In the genomic region with DNA sequence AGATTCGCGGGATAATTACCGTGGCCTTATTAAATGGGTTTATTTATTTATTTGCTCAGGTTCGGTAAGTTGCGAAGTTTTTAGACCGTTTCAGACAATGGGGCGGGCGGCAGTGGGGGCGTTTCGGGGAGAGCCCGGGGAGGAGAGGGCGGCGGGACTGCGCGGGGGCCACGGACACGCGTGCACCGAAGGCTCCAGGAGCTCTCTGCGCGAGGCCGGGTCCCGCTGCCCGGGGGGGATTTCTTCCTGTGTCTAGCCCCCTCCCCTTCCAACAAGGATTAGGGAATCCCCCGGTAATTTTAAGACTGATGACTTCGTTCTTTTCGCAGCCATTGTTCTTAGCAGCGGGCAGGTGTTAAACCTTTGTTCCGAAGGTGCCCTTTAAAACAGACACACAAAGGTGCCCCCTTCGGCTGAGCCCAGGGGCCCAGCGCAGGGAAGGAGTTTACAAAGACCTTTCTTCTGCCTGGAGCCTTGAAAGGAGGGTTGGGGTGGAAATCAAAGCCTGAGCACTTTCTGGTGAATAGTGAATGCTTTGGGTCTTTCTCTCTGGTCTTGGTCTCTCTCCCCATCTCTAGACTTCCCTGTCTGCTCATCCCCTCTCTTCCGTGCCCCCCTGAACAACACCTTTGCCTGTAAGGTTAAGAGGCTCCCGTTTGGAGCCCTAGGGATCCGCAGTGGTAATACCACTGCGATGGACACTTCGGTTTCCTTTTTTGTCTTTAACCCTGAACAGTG, we compare ENCODE assay signal across 8 cellular contexts. TPM values are rescaled to one million over a fixed set of nuclear protein-coding genes. Genes with fewer than 3 reads are reported as not detected.
A peak's percentile ranks its signal among the peaks of the same experiment; 100 is the strongest.
DNase-seq lines count a peak whose midpoint lies in the region; ATAC-seq and TF ChIP-seq lines count a peak whose summit lies in the region.

No MANE protein-coding gene starts in this region.

- H3K4me3 ChIP-seq in H7 (ENCODE audit: insufficient read depth, low read depth, low read length) (peak overlapping the region; percentile 84), SK-N-SH (ENCODE audit: low read depth in 2 of 2, low read length in 1 of 2) (peak overlapping the region; percentile 93 to 98), tibial artery (peak overlapping the region; percentile 80 to 89)

- peaks cover 11% of the 10 kb centered on the region; the same call in 1 of the 2 replicates for H3K27me3 ChIP-seq in H7 (ENCODE audit: control insufficient read depth, insufficient read depth, low read length)
- H3K27me3 ChIP-seq in SK-N-SH (ENCODE audit: insufficient read depth): no peaks in the 10 kb centered on the region
- no peaks in the 10 kb centered on the region for H3K27me3 ChIP-seq in tibial artery

- H3K79me2 ChIP-seq in SK-N-SH (ENCODE audit: insufficient read depth): peaks cover 81% of the 10 kb centered on the region

- peak overlapping the region; percentile 19; the same call in 1 of the 2 replicates for H2AFZ ChIP-seq in SK-N-SH (ENCODE audit: low read depth)

- H3K9me3 ChIP-seq in SK-N-SH (no peaks in the 10 kb centered on the region), tibial artery (no peaks in the 10 kb centered on the region)

- H4K20me1 ChIP-seq in SK-N-SH (ENCODE audit: insufficient read depth): peaks cover 47% of the 10 kb centered on the region

- 5% methylated on average over 36 of the region's 36 CpGs for WGBS in SK-N-SH (ENCODE audit: low lambda C conversion rate)

- no peak for TF ChIP-seq EP300 in SK-N-SH (IDR thresholded peaks at IDR 0.05; ENCODE audit: borderline replicate concordance in 1 of 2, low read depth in 1 of 2, low read length in 1 of 2)

- ATAC-seq in HG03045 (IDR thresholded peaks at IDR 0.05; ENCODE audit: unreplicated experiment): no peak
- no peak for ATAC-seq in sciatic nerve

- H3K9ac ChIP-seq in SK-N-SH: peak overlapping the region; percentile 93

- peak overlapping the region; percentile 79 for H3K27ac Mint-ChIP-seq in mesothelial cell of epicardium

- no peak for TF ChIP-seq RAD21 in SK-N-SH (IDR thresholded peaks at IDR 0.05; ENCODE audit: low read length)

- DNase-seq in H7: peak; percentile 72
- peak; percentile 50 for DNase-seq in SK-N-SH
- DNase-seq in central memory CD4-positive, alpha-beta T cell: peak; percentile 22
- no peak for DNase-seq in mesothelial cell of epicardium (ENCODE audit: low spot score in 2 of 2, unreplicated experiment in 2 of 2)
- DNase-seq in tibial artery: no peak
- no peak for DNase-seq in sciatic nerve (ENCODE audit: low spot score)
- no peak for DNase-seq in NCI-H2196 treated with DMSO at 0.1 percent for 48 hours (lab: John Stamatoyannopoulos, UW; ENCODE audit: unreplicated experiment)

- intact Hi-C loops in tibial artery (cut with DNase I; ENCODE audit: low total_unique reads): loop anchor here (5.0 to 10.0 kb wide), 6 partner anchors 162 to 857 kb away; no protein-coding TSS in a partner anchor
- intact Hi-C loops in sciatic nerve (cut with DNase I): loop anchor here (5.0 kb wide), 1 partner anchor 857 kb away; no protein-coding TSS in a partner anchor

- H3K36me3 ChIP-seq in H7 (replicated peaks; ENCODE audit: control insufficient read depth, insufficient read depth, low read length) (peaks cover 1% of the 10 kb centered on the region), SK-N-SH (replicated peaks in 1 of 2; ENCODE audit: control insufficient read depth in 1 of 2, insufficient read depth in 2 of 2, low read length in 1 of 2) (peaks cover 6 to 30% of the 10 kb centered on the region in 2 experiments), tibial artery (peaks cover 0 to 8% (median 7%) of the 10 kb centered on the region in 3 donors)

- peaks cover 35% of the 10 kb centered on the region for H3F3A ChIP-seq in SK-N-SH (replicated peaks; ENCODE audit: insufficient read depth)

- POLR2A ChIA-PET in SK-N-SH (lab: Yijun Ruan, JAX): interaction anchor here (0.9 to 3.0 kb wide), 5 partner anchors 212 to 856 kb away, joined by 3 to 22 read pairs (median 4); no protein-coding TSS in a partner anchor

- peak overlapping the region; percentile 91 to 93 for H3K27ac ChIP-seq in SK-N-SH (ENCODE audit: low read depth in 2 of 2, low read length in 1 of 2)
- H3K27ac ChIP-seq in tibial artery: peak overlapping the region; percentile 91 to 93

- peaks cover 57% of the 10 kb centered on the region for H3K4me1 Mint-ChIP-seq in mesothelial cell of epicardium

- H3K4me1 ChIP-seq in SK-N-SH (ENCODE audit: control insufficient read depth in 1 of 2, insufficient read depth in 2 of 2, low read depth in 1 of 2, low read length in 1 of 2) (peaks cover 38 to 51% of the 10 kb centered on the region in 2 experiments), tibial artery (peaks cover 3 to 64% (median 38%) of the 10 kb centered on the region in 4 donors)

- H3K27me3 Mint-ChIP-seq in mesothelial cell of epicardium (ENCODE audit: low read depth): peaks cover 2% of the 10 kb centered on the region

- H3K4me2 ChIP-seq in SK-N-SH: peak overlapping the region; percentile 83

- peaks cover 3% of the 10 kb centered on the region for H3K36me3 Mint-ChIP-seq in mesothelial cell of epicardium

- H3K9me2 ChIP-seq in SK-N-SH: no peaks in the 10 kb centered on the region

- TF ChIP-seq CTCF in SK-N-SH (IDR thresholded peaks at IDR 0.05) (peak; percentile 13; the same call in 1 of the 2 replicates), mesothelial cell of epicardium (IDR thresholded peaks at IDR 0.05; ENCODE audit: unreplicated experiment) (no peak), tibial artery (IDR thresholded peaks at IDR 0.05) (no peak)

- CTCF ChIA-PET in SK-N-SH (lab: Yijun Ruan, JAX): interaction anchor here (0.8 to 4.5 kb wide), 15 partner anchors 15 to 899 kb away, joined by 3 to 152 read pairs (median 8); no protein-coding TSS in a partner anchor

- no peaks in the 10 kb centered on the region for H3K9me3 Mint-ChIP-seq in mesothelial cell of epicardium

- peak overlapping the region; percentile 93 for H3K4me3 Mint-ChIP-seq in mesothelial cell of epicardium

TF ChIP-seq in SK-N-SH, 30 proteins besides CTCF, POLR2A, EP300 and RAD21 (continues in another document):
- TF ChIP-seq POLR2AphosphoS5 (IDR thresholded peaks at IDR 0.05; ENCODE audit: low read depth, low read length) (no peak), ELF1 (IDR thresholded peaks at IDR 0.05) (no peak), YY1 (IDR thresholded peaks at IDR 0.05; ENCODE audit: low read depth) (no peak), TEAD4 (IDR thresholded peaks at IDR 0.05; ENCODE audit: borderline replicate concordance, insufficient read depth) (no peak), TCF12 (IDR thresholded peaks at IDR 0.05) (no peak), FOXM1 (IDR thresholded peaks at IDR 0.05; ENCODE audit: low read depth) (no peak), SIN3A (IDR thresholded peaks at IDR 0.05; ENCODE audit: borderline replicate concordance, low read depth, low read length) (no peak), RCOR1 (IDR thresholded peaks at IDR 0.05; ENCODE audit: low read length) (no peak), FOSL2 (IDR thresholded peaks at IDR 0.05; ENCODE audit: borderline replicate concordance, low read depth) (no peak)
- TF ChIP-seq, protein P1, sequence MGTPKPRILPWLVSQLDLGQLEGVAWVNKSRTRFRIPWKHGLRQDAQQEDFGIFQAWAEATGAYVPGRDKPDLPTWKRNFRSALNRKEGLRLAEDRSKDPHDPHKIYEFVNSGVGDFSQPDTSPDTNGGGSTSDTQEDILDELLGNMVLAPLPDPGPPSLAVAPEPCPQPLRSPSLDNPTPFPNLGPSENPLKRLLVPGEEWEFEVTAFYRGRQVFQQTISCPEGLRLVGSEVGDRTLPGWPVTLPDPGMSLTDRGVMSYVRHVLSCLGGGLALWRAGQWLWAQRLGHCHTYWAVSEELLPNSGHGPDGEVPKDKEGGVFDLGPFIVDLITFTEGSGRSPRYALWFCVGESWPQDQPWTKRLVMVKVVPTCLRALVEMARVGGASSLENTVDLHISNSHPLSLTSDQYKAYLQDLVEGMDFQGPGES (IDR thresholded peaks at IDR 0.05; ENCODE audit: low read depth, low read length): no peak
- TF ChIP-seq, protein P2, sequence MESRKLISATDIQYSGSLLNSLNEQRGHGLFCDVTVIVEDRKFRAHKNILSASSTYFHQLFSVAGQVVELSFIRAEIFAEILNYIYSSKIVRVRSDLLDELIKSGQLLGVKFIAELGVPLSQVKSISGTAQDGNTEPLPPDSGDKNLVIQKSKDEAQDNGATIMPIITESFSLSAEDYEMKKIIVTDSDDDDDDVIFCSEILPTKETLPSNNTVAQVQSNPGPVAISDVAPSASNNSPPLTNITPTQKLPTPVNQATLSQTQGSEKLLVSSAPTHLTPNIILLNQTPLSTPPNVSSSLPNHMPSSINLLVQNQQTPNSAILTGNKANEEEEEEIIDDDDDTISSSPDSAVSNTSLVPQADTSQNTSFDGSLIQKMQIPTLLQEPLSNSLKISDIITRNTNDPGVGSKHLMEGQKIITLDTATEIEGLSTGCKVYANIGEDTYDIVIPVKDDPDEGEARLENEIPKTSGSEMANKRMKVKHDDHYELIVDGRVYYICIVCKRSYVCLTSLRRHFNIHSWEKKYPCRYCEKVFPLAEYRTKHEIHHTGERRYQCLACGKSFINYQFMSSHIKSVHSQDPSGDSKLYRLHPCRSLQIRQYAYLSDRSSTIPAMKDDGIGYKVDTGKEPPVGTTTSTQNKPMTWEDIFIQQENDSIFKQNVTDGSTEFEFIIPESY (IDR thresholded peaks at IDR 0.05; ENCODE audit: borderline replicate concordance, low read depth): no peak

RNA-seq across cellular contexts. Expression of a gene that starts 2.1 kb away (rescaled TPM):
- total RNA-seq in H7 (2014; rRNA removed; shearing (Covaris generic)): 70.4 and 77.3 TPM in 2 replicates
- polyA plus RNA-seq in SK-N-SH (2012; rRNA removed): 21.0 and 27.5 TPM in 2 replicates
- polyA plus RNA-seq in SK-N-SH (2012; cell fraction: cytosol; rRNA removed): 23.5 and 23.8 TPM in 2 replicates
- 56.4 and 71.7 TPM in 2 replicates for polyA plus RNA-seq in SK-N-SH (2012; cell fraction: nucleus; rRNA removed)
- total RNA-seq in mesothelial cell of epicardium: 21.1 to 25.4 TPM (median 23.7 TPM) in 3 replicates
- total RNA-seq in sciatic nerve: 184 TPM

Comparison
In these comparisons a context has a peak if more than half of its experiments do, and no peak if none do; other contexts are left out.
1. DNase-seq: peak in H7 (single experiment), SK-N-SH (single experiment) and central memory CD4-positive, alpha-beta T cell (single experiment); none in mesothelial cell of epicardium (0 of 2), tibial artery (0 of 2), sciatic nerve (single experiment) and NCI-H2196 treated with DMSO at 0.1 percent for 48 hours (single experiment).
2. Peak in every context shown above with its lines, with median percentiles within 50 percentile points of each other: H3K4me3 ChIP-seq.